Comparison of ENCODE assay signal across 25 cellular contexts in the genomic region with DNA sequence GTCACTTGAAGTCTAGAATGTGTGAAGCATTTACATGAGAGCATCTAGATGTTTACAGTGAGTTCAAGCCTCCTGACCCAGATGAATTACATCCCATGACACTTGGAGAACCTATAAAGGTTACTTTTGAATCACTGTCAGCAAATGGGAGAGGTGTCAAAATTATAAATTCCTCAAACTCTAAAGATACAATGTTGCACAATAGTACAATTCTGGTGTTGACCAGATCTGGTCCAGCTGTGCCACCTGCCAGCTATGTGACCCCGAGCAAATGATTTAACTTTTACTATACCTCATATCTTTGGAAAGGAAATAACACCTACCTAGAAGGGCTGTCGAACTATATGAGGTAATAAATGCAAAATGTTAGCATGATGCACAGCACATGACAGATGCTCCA.
DNase-seq lines count a peak whose midpoint lies in the region; ATAC-seq, FAIRE-seq and TF ChIP-seq lines count a peak whose summit lies in the region.
"Had no signal": no experiment of that assay in that cellular context is flagged by ENCODE, and none has a peak within 500 bp of the region (broad histone marks: within the 10 kb centered on the region; RNA-seq: fewer than 3 reads in every experiment).

No MANE protein-coding gene starts in this region.

- H3K9me3 ChIP-seq in K562 (replicated peaks; ENCODE audit: control insufficient read depth, insufficient read depth, low read depth, low read length) (no peaks in the 10 kb centered on the region), trophoblast cell (ENCODE audit: insufficient read depth, low read depth, low read length) (no peaks in the 10 kb centered on the region)
- H3K9me3 ChIP-seq: A549; BE2C; BLaER1 treated with 17β-estradiol and CSF1 and Interleukin-3, amounts not matched to agents 10 nM and 100 nM; HAP-1 had no signal

- no peak overlapping the region for H4K8ac ChIP-seq in trophoblast cell (ENCODE audit: low read depth, low read length)

- no peak overlapping the region for H2AK5ac ChIP-seq in trophoblast cell (ENCODE audit: low read length)

- no peak overlapping the region for H3K9ac ChIP-seq in K562 (ENCODE audit: insufficient read depth in 1 of 2, low read depth in 2 of 2, low read length in 2 of 2)
- H3K9ac ChIP-seq in trophoblast cell (ENCODE audit: low read length), result no peak overlapping the region
- H3K9ac ChIP-seq: BLaER1 treated with 17β-estradiol and CSF1 and Interleukin-3, amounts not matched to agents 10 nM and 100 nM had no signal

- H3K27ac Mint-ChIP-seq in natural killer cell, result peak overlapping the region in 1 of 2 donors; percentile 48
- H3K27ac Mint-ChIP-seq in natural killer cell treated with Interleukin-12 subunit alpha and Interleukin-12 subunit beta and Interleukin-15 and Interleukin-18, amount 100 ng/mL, for 72 hours, result no peak overlapping the region
- H3K27ac Mint-ChIP-seq: CD14-positive monocyte; CD4-positive, alpha-beta T cell; GM23338; HFFc6 had no signal

- no peak for DNase-seq in natural killer cell
- no peak for DNase-seq in natural killer cell treated with Interleukin-12 subunit alpha and Interleukin-12 subunit beta and Interleukin-15 and Interleukin-18, amount 100 ng/mL, for 72 hours (ENCODE audit: low spot score)
- DNase-seq in K562 (ENCODE audit: extremely low read depth in 1 of 4, low spot score in 3 of 4), result no peak
- no peak for DNase-seq in trophoblast cell
- DNase-seq in NCI-H226, result no peak
- DNase-seq: 8988T; ACHN; AML-193; BE2C; CD4-positive, alpha-beta T cell; CD8-positive, alpha-beta memory T cell; DMS 273 treated with DMSO at 0.1 percent for 48 hours; DMS79; EL; GDM1; HFFc6 had no signal

- H3K79me2 ChIP-seq in K562 (ENCODE audit: control insufficient read depth, insufficient read depth, low read length), result no peaks in the 10 kb centered on the region
- no peaks in the 10 kb centered on the region for H3K79me2 ChIP-seq in trophoblast cell (ENCODE audit: control insufficient read depth, insufficient read depth, low read length, poor library complexity)

- BruUV-seq in K562 (replicated peaks; lab: Mats Ljungman, UMichigan), result no TSS peak

- no peak for FAIRE-seq in K562 (lab: Jason Lieb, UNC)
- FAIRE-seq: A549, D721Med, GM12878, H54 had no signal

- no peaks in the 10 kb centered on the region for H3K4me1 ChIP-seq in K562 (replicated peaks in 1 of 2; ENCODE audit: control insufficient read depth in 2 of 2, insufficient read depth in 2 of 2, low read length in 2 of 2)
- H3K4me1 ChIP-seq in trophoblast cell (ENCODE audit: control insufficient read depth in 1 of 2, insufficient read depth in 2 of 2, low read length in 2 of 2), result no peaks in the 10 kb centered on the region
- H3K4me1 ChIP-seq: A549, BE2C, HAP-1 had no signal

- intact Hi-C loops in natural killer cell (cut with micrococcal nuclease), result no loop called here
- intact Hi-C loops in K562 (cut with micrococcal nuclease), result loop anchor here (10.0 kb wide), 1 partner anchor 216 kb away; a partner anchor contains a TSS

- no peaks in the 10 kb centered on the region for H4K20me1 ChIP-seq in K562 (replicated peaks; ENCODE audit: control insufficient read depth, insufficient read depth, low read length)
- H4K20me1 ChIP-seq: BLaER1 treated with 17β-estradiol and CSF1 and Interleukin-3, amounts not matched to agents 10 nM and 100 nM had no signal

- POLR2A ChIA-PET in K562 (lab: Yijun Ruan, JAX), result no interaction called here

- H2BK12ac ChIP-seq in trophoblast cell (ENCODE audit: low read length), result no peak overlapping the region

- H3K4me3 ChIP-seq in K562 (no peak overlapping the region), trophoblast cell (ENCODE audit: low read depth, low read length) (no peak overlapping the region)
- H3K4me3 ChIP-seq: A549; BLaER1 treated with 17β-estradiol and CSF1 and Interleukin-3, amounts not matched to agents 10 nM and 100 nM; GM12878; GM23338; HAP-1 had no signal

- H3K14ac ChIP-seq in trophoblast cell (ENCODE audit: low read length), result no peak overlapping the region

- H3K9me3 Mint-ChIP-seq in natural killer cell, result no peaks in the 10 kb centered on the region
- H3K9me3 Mint-ChIP-seq in natural killer cell treated with Interleukin-12 subunit alpha and Interleukin-12 subunit beta and Interleukin-15 and Interleukin-18, amount 100 ng/mL, for 72 hours, result no peaks in the 10 kb centered on the region
- H3K9me3 Mint-ChIP-seq: CD14-positive monocyte; CD4-positive, alpha-beta T cell; CD8-positive, alpha-beta memory T cell; GM23338; HFFc6 had no signal

- no peak overlapping the region for H3K27ac ChIP-seq in K562 (ENCODE audit: extremely low read depth, low read depth, low read length)
- H3K27ac ChIP-seq in trophoblast cell (ENCODE audit: low read depth, low read length), result no peak overlapping the region
- H3K27ac ChIP-seq: A549; BLaER1 treated with 17β-estradiol and CSF1 and Interleukin-3, amounts not matched to agents 10 nM and 100 nM had no signal

- no peaks in the 10 kb centered on the region for H3K79me1 ChIP-seq in trophoblast cell (ENCODE audit: low read length)

- H3K36me3 ChIP-seq in K562 (ENCODE audit: control insufficient read depth, insufficient read depth, low read length), result peaks cover 3% of the 10 kb centered on the region; the same call in 1 of the 3 replicates
- H3K36me3 ChIP-seq in trophoblast cell (ENCODE audit: control insufficient read depth in 1 of 2, insufficient read depth in 2 of 2, low read length in 2 of 2), result no peaks in the 10 kb centered on the region
- H3K36me3 ChIP-seq: BE2C had no signal

- H2AFZ ChIP-seq in K562 (ENCODE audit: low read depth, low read length), result no peak overlapping the region
- H2AFZ ChIP-seq in trophoblast cell (ENCODE audit: insufficient read depth, low read length, poor library complexity), result no peak overlapping the region
- H2AFZ ChIP-seq: GM23338 had no signal

- H3K23ac ChIP-seq in trophoblast cell (ENCODE audit: low read length), result peak overlapping the region; percentile 89

- no peak overlapping the region for H2BK120ac ChIP-seq in trophoblast cell (ENCODE audit: insufficient read depth, low read length, poor library complexity)

- H3K27me3 Mint-ChIP-seq in natural killer cell (ENCODE audit: low read depth in 2 of 2), result no peaks in the 10 kb centered on the region
- no peaks in the 10 kb centered on the region for H3K27me3 Mint-ChIP-seq in natural killer cell treated with Interleukin-12 subunit alpha and Interleukin-12 subunit beta and Interleukin-15 and Interleukin-18, amount 100 ng/mL, for 72 hours
- H3K27me3 Mint-ChIP-seq: CD4-positive, alpha-beta T cell; CD8-positive, alpha-beta memory T cell had no signal

- H3K27me3 ChIP-seq in K562 (ENCODE audit: control insufficient read depth in 2 of 2, insufficient read depth in 2 of 2, low read length in 2 of 2), result no peaks in the 10 kb centered on the region
- H3K27me3 ChIP-seq in trophoblast cell (ENCODE audit: insufficient read depth, low read length), result no peaks in the 10 kb centered on the region
- H3K27me3 ChIP-seq: BE2C; BLaER1 treated with 17β-estradiol and CSF1 and Interleukin-3, amounts not matched to agents 10 nM and 100 nM had no signal

- no peak overlapping the region for H4K12ac ChIP-seq in trophoblast cell (ENCODE audit: low read depth, low read length)

- H2BK5ac ChIP-seq in trophoblast cell (ENCODE audit: low read depth, low read length, poor library complexity), result no peak overlapping the region

- H3K36me3 Mint-ChIP-seq in natural killer cell, result no peaks in the 10 kb centered on the region
- peaks cover 6% of the 10 kb centered on the region for H3K36me3 Mint-ChIP-seq in natural killer cell treated with Interleukin-12 subunit alpha and Interleukin-12 subunit beta and Interleukin-15 and Interleukin-18, amount 100 ng/mL, for 72 hours

- H3K4me2 ChIP-seq in K562 (ENCODE audit: insufficient read depth, low read length) (no peak overlapping the region), trophoblast cell (ENCODE audit: low read length) (no peak overlapping the region)
- H3K4me2 ChIP-seq: A549; BLaER1 treated with 17β-estradiol and CSF1 and Interleukin-3, amounts not matched to agents 10 nM and 100 nM; GM23338 had no signal

- no peaks in the 10 kb centered on the region for H3K9me1 ChIP-seq in K562 (ENCODE audit: control insufficient read depth, insufficient read depth, low read length)

- CTCF ChIA-PET in K562 (lab: Yijun Ruan, JAX; ENCODE audit: low intra/inter-chr PET ratio), result no interaction called here

- no peak for TF ChIP-seq RAD21 in K562 (CRISPR knock-in tag; conservative IDR thresholded peaks at IDR 0.05 in 1 of 2, IDR thresholded peaks at IDR 0.05 in 1 of 2)

- peak in 2 of 3 donors; percentile 17 to 36 for ATAC-seq in natural killer cell
- ATAC-seq in natural killer cell treated with Interleukin-12 subunit alpha and Interleukin-12 subunit beta and Interleukin-15 and Interleukin-18, amount 100 ng/mL, for 72 hours, result no peak
- ATAC-seq in K562, result no peak
- no peak for ATAC-seq in HG03097 (IDR thresholded peaks at IDR 0.05; ENCODE audit: low FRiP score, unreplicated experiment)
- ATAC-seq: GM12878, GM23338 had no signal

- peaks cover 13 to 22% of the 10 kb centered on the region in 2 donors for H3K4me1 Mint-ChIP-seq in natural killer cell
- H3K4me1 Mint-ChIP-seq in natural killer cell treated with Interleukin-12 subunit alpha and Interleukin-12 subunit beta and Interleukin-15 and Interleukin-18, amount 100 ng/mL, for 72 hours (ENCODE audit: low read depth in 2 of 2), result peaks cover 0 to 7% of the 10 kb centered on the region in 2 donors

- no peak overlapping the region for H3K18ac ChIP-seq in trophoblast cell (ENCODE audit: low read length)

- H3K4me3 Mint-ChIP-seq in natural killer cell, result no peak overlapping the region
- H3K4me3 Mint-ChIP-seq in natural killer cell treated with Interleukin-12 subunit alpha and Interleukin-12 subunit beta and Interleukin-15 and Interleukin-18, amount 100 ng/mL, for 72 hours, result no peak overlapping the region
- H3K4me3 Mint-ChIP-seq: CD14-positive monocyte; CD4-positive, alpha-beta T cell; CD8-positive, alpha-beta memory T cell; GM23338; HFFc6 had no signal

- no peak for TF ChIP-seq CTCF in natural killer cell (IDR thresholded peaks at IDR 0.05)
- TF ChIP-seq CTCF in K562 (IDR thresholded peaks at IDR 0.05 in 2 of 3, conservative IDR thresholded peaks at IDR 0.05 in 1 of 3; ENCODE audit: insufficient read depth in 2 of 3, low read depth in 1 of 3, low read length in 3 of 3), result no peak

- in situ Hi-C loops in K562 (cut with MboI), result no loop called here

- no peak overlapping the region for H4K91ac ChIP-seq in trophoblast cell (ENCODE audit: low read depth, low read length)

- no peak for TF ChIP-seq EP300 in K562 (IDR thresholded peaks at IDR 0.05; ENCODE audit: low read length)

- no peak for TF ChIP-seq POLR2A in K562 (conservative IDR thresholded peaks at IDR 0.05)

- WGBS in K562 (ENCODE audit: insufficient coverage, low coverage, missing lambda C conversion rate), result 32% methylated on average over 2 of the region's 2 CpGs
- no CpG with 5 or more reads among the region's 2 CpGs for WGBS in trophoblast cell (ENCODE audit: extremely low coverage, insufficient coverage, insufficient read length)

- no peak overlapping the region for H3K4ac ChIP-seq in trophoblast cell (ENCODE audit: low read depth, low read length)

TF ChIP-seq in K562, 482 proteins besides CTCF, POLR2A, EP300 and RAD21 (continues in another document):
- TF ChIP-seq NR2C1 (IDR thresholded peaks at IDR 0.05), result no peak
- TF ChIP-seq NR2C1 (tag; IDR thresholded peaks at IDR 0.05), result no peak

Comparison
In these comparisons a context has a peak if more than half of its experiments do, and no peak if none do; other contexts are left out.
1. ATAC-seq: peak in natural killer cell (2 of 3); none in natural killer cell treated with Interleukin-12 subunit alpha and Interleukin-12 subunit beta and Interleukin-15 and Interleukin-18, amount 100 ng/mL, for 72 hours (0 of 2), K562 (single experiment) and HG03097 (single experiment).